Comparison of ENCODE assay signal across 1 cellular context in genomic region chr5:168365581-168366081, GRCh38.
TF ChIP-seq lines count a peak whose summit lies in the region.

No MANE protein-coding gene starts in this region.

TF ChIP-seq in SK-N-SH, 30 proteins besides CTCF, POLR2A, EP300 and RAD21 (continued from another document):
- no peak for TF ChIP-seq REST (IDR thresholded peaks at IDR 0.05; ENCODE audit: low read depth, low read length)
